In the genomic region with DNA sequence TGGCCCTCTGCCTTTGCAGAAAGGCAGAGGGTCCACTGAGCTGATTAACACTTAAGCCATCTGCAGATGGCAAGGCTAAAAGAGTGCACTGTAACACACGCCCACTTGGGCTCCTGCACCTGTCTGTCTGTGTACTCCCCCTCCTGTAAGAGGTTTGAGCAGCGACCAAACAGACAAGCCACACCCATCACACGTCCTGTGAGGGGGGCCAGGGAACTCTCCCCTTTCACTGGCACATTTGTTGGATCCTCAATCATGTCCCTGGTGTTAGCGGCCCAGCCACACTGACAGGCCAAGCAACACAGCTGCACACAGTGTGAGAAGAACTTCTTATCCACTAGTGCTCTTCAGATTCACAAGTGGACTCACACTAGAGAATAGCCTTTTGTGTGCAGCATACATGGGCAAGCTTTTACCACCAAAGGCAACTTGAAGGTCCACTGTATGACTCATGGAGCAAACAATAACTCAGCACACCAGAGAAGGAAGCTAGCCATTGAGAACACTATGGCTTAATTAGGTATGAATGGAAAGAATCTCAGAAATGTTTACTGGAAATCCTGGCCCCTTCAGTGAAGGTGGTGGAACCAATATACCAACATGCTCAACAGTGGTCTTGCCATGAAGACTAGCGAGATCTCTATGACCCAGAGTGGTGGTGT, we compare ENCODE assay signal across 10 cellular contexts. TPM values are rescaled to one million over a fixed set of nuclear protein-coding genes. Genes with fewer than 3 reads are reported as not detected.
A peak's percentile ranks its signal among the peaks of the same experiment; 100 is the strongest.
DNase-seq lines count a peak whose midpoint lies in the region; ATAC-seq and TF ChIP-seq lines count a peak whose summit lies in the region.
"Had no signal": no experiment of that assay in that cellular context is flagged by ENCODE, and none has a peak within 500 bp of the region (broad histone marks: within the 10 kb centered on the region; RNA-seq: fewer than 3 reads in every experiment).

No MANE protein-coding gene starts in this region.

- H3K27me3 ChIP-seq in kidney epithelial cell (ENCODE audit: control insufficient read depth, insufficient read depth, low read length): no peaks in the 10 kb centered on the region

- no peak overlapping the region for H3K4me3 ChIP-seq in kidney epithelial cell (ENCODE audit: low read depth, low read length)

- ATAC-seq in SK-N-SH treated with all-trans-retinoic acid at 6 μM for 48 hours (peak; percentile 65), GM21576 (IDR thresholded peaks at IDR 0.05; ENCODE audit: unreplicated experiment) (no peak), GM21529 (IDR thresholded peaks at IDR 0.05; ENCODE audit: unreplicated experiment) (no peak), HG02642 (IDR thresholded peaks at IDR 0.05; ENCODE audit: poor library complexity, unreplicated experiment) (no peak)

- H3K36me3 ChIP-seq in kidney epithelial cell (ENCODE audit: control insufficient read depth, insufficient read depth, low read length): no peaks in the 10 kb centered on the region

- DNase-seq in DMS53 treated with DMSO at 0.1 percent for 48 hours (lab: John Stamatoyannopoulos, UW; ENCODE audit: unreplicated experiment) (peak; percentile 94), M059J (ENCODE audit: low read depth) (peak; percentile 80), kidney epithelial cell (ENCODE audit: low read depth) (peak; percentile 31), Ammon's horn (ENCODE audit: low spot score) (no peak)
- DNase-seq: effector CD8-positive, alpha-beta T cell; Right ventricle myocardium superior had no signal

- TF ChIP-seq CTCF in kidney epithelial cell (IDR thresholded peaks at IDR 0.05; ENCODE audit: insufficient read depth, low read length, poor library complexity, severe bottlenecking): no peak

TF ChIP-seq in SK-N-SH treated with all-trans-retinoic acid at 6 μM for 48 hours, 23 proteins besides CTCF, POLR2A, EP300 and RAD21:
- TF ChIP-seq RARB (CRISPR knock-in tag; IDR thresholded peaks at IDR 0.05) (no peak), BACH2 (CRISPR knock-in tag; IDR thresholded peaks at IDR 0.05; ENCODE audit: borderline replicate concordance) (no peak), PPARA (CRISPR knock-in tag; IDR thresholded peaks at IDR 0.05; ENCODE audit: borderline replicate concordance) (no peak), TOX (CRISPR knock-in tag; IDR thresholded peaks at IDR 0.05; ENCODE audit: borderline replicate concordance) (no peak)

RNA-seq across cellular contexts. Expression of gene UTP14A, which starts 29.1 kb away (rescaled TPM):
- 16.9 and 37.5 TPM in 2 replicates for total RNA-seq in M059J (2014; rRNA removed; shearing (Covaris generic))
- total RNA-seq in kidney epithelial cell: 17.6 and 21.6 TPM in 2 replicates

RNA-seq across cellular contexts. Expression of gene ZDHHC9, which starts 33.2 kb away (rescaled TPM):
- 44.1 and 52.3 TPM in 2 replicates for total RNA-seq in M059J (2014; rRNA removed; shearing (Covaris generic))
- total RNA-seq in kidney epithelial cell: 31.6 and 31.7 TPM in 2 replicates
